ENCODE assay signal across 1 cellular context in the genomic region with DNA sequence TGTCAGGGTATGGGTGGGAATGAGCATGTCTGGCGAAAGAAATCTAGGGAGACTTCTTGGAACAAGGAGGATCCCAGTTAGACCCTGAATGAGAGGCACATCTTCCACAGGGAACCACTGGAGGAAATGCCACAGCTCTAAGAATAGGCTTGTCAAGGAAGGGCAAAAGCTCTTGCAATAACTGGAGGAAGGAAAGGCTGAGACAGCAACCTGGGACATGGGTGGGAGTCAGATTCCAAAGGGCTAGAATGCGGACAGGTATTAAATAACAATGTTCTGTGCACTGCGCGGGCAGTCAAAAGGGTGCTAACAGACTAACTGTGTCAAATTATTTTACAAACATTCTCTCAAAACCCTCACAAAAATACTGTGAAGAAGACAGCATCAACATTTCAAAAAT.
TF ChIP-seq lines count a peak whose summit lies in the region.

No MANE protein-coding gene starts in this region.

TF ChIP-seq in HepG2, 621 proteins besides CTCF, POLR2A, EP300 and RAD21:
- peak; percentile 20; the same call in 1 of the 2 replicates for TF ChIP-seq RBFOX2 (IDR thresholded peaks at IDR 0.05; ENCODE audit: low read depth, low read length)
- TF ChIP-seq SIN3A (IDR thresholded peaks at IDR 0.05; ENCODE audit: borderline replicate concordance, low read depth, low read length) = no peak
